Comparison of ENCODE assay signal across 14 cellular contexts in the genomic region with DNA sequence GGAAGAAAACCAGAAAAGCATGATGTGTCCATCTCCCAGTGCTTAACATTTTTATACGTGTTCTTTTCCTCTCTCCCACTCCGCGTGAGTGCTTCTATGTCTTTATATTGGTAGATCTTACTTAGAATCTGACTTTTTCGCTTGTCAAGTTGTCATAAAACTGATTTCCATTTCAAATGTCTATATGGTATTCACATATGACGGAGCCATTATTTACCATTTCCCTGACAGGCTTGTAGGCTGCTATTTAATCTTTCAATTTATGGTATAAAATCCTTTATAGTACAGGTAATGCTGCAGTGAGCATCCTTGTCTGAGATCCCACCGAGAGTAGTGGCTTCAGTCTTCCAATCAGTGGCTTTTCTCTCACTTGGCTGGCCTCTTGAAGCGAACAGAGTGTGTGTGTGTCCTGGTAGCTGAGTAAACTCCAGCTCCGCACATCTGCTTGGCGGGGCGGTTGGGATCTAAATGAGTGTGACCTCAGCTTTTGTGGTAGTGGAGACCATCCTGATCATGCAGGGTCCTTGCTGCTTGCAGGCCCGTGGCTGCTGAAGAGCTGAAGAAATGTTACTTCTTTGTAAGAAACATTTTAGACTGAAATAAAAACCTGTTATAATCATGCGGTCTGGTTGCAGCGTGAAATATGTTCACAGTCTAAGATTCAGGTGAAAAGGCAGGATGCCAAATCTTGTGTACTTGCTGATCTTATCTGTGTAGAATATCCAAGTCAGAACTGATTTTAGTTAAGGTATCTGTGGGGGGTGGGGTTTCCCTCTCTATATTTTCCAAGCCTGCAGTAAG. TPM values are rescaled to one million over a fixed set of nuclear protein-coding genes. Genes with fewer than 3 reads are reported as not detected.
DNase-seq lines count a peak whose midpoint lies in the region; ATAC-seq and TF ChIP-seq lines count a peak whose summit lies in the region.
"Had no signal": no experiment of that assay in that cellular context is flagged by ENCODE, and none has a peak within 500 bp of the region (broad histone marks: within the 10 kb centered on the region; RNA-seq: fewer than 3 reads in every experiment).

No MANE protein-coding gene starts in this region.

- peak overlapping the region; percentile 86 for H3K27ac Mint-ChIP-seq in activated naive CD4-positive, alpha-beta T cell treated with anti-CD3 and anti-CD28 coated beads, Interleukin-2, amount 50 U/mL, for 24 hours
- H3K27ac Mint-ChIP-seq in T-helper 2 cell treated with Interferon-gamma antibody and Interleukin-4, amounts not matched to agents 5 μg/mL and 100 μg/mL, for 36 hours: peak overlapping the region; percentile 76
- H3K27ac Mint-ChIP-seq in type B pancreatic cell: peak overlapping the region; percentile 89

- H3K9me3 ChIP-seq in iPS-20b (ENCODE audit: insufficient read depth, low read depth, low read length): no peaks in the 10 kb centered on the region
- H3K9me3 ChIP-seq in BE2C: no peaks in the 10 kb centered on the region
- H3K9me3 ChIP-seq: gastroesophageal sphincter had no signal

- DNase-seq in activated naive CD4-positive, alpha-beta T cell treated with Interleukin-2 at 50 U/mL for 16 hours: no peak
- no peak for DNase-seq in T-helper 2 cell treated with Interferon-gamma antibody and Interleukin-4, amounts not matched to agents 5 μg/mL and 100 μg/mL, for 36 hours (ENCODE audit: low spot score)
- DNase-seq in type B pancreatic cell (ENCODE audit: extremely low spot score, unreplicated experiment): no peak
- DNase-seq in BE2C: no peak
- DNase-seq in foreskin keratinocyte: no peak
- no peak for DNase-seq in DMS114 treated with DMSO at 0.1 percent for 48 hours (lab: John Stamatoyannopoulos, UW; ENCODE audit: unreplicated experiment)
- DNase-seq: activated CD4-positive, alpha-beta T cell treated with anti-CD3 and anti-CD28 coated beads for 4 hours; DMS153; mesenchymal stem cell; NCI-H1417 treated with DMSO at 0.1 percent for 48 hours; NCI-H446 treated with DMSO at 0.1 percent for 48 hours had no signal

- H3K27ac ChIP-seq in iPS-20b (ENCODE audit: low read length) (no peak overlapping the region), foreskin keratinocyte (no peak overlapping the region)
- H3K27ac ChIP-seq: gastroesophageal sphincter had no signal

- H3K4me1 Mint-ChIP-seq in activated naive CD4-positive, alpha-beta T cell treated with anti-CD3 and anti-CD28 coated beads, Interleukin-2, amount 50 U/mL, for 24 hours: peaks cover 99% of the 10 kb centered on the region
- peaks cover 83% of the 10 kb centered on the region for H3K4me1 Mint-ChIP-seq in T-helper 2 cell treated with Interferon-gamma antibody and Interleukin-4, amounts not matched to agents 5 μg/mL and 100 μg/mL, for 36 hours (ENCODE audit: low read depth)
- H3K4me1 Mint-ChIP-seq in type B pancreatic cell (ENCODE audit: unreplicated experiment): peaks cover 44% of the 10 kb centered on the region

- H3K36me3 Mint-ChIP-seq in activated naive CD4-positive, alpha-beta T cell treated with anti-CD3 and anti-CD28 coated beads, Interleukin-2, amount 50 U/mL, for 24 hours: no peaks in the 10 kb centered on the region
- H3K36me3 Mint-ChIP-seq in T-helper 2 cell treated with Interferon-gamma antibody and Interleukin-4, amounts not matched to agents 5 μg/mL and 100 μg/mL, for 36 hours (ENCODE audit: low read depth): peaks cover 28% of the 10 kb centered on the region
- no peaks in the 10 kb centered on the region for H3K36me3 Mint-ChIP-seq in type B pancreatic cell

- H3K36me3 ChIP-seq in iPS-20b (ENCODE audit: insufficient read depth, low read depth, low read length) (no peaks in the 10 kb centered on the region), BE2C (no peaks in the 10 kb centered on the region)
- H3K36me3 ChIP-seq: gastroesophageal sphincter had no signal

- no peak for ATAC-seq in foreskin keratinocyte
- ATAC-seq: gastroesophageal sphincter had no signal

- H3K4me3 ChIP-seq in iPS-20b (ENCODE audit: low read length) (peak overlapping the region; percentile 26; the same call in 1 of the 2 replicates), BE2C (ENCODE audit: low read depth, low read length) (no peak overlapping the region)
- H3K4me3 ChIP-seq: gastroesophageal sphincter had no signal

- H3K9ac ChIP-seq in iPS-20b (ENCODE audit: low read depth, low read length): no peak overlapping the region

- no peaks in the 10 kb centered on the region for H3K27me3 ChIP-seq in iPS-20b (ENCODE audit: insufficient read depth, low read length)
- no peaks in the 10 kb centered on the region for H3K27me3 ChIP-seq in BE2C
- H3K27me3 ChIP-seq in foreskin keratinocyte: no peaks in the 10 kb centered on the region
- H3K27me3 ChIP-seq: gastroesophageal sphincter had no signal

- H3K4me3 Mint-ChIP-seq in activated naive CD4-positive, alpha-beta T cell treated with anti-CD3 and anti-CD28 coated beads, Interleukin-2, amount 50 U/mL, for 24 hours: peak overlapping the region; percentile 69
- peak overlapping the region; percentile 43 for H3K4me3 Mint-ChIP-seq in T-helper 2 cell treated with Interferon-gamma antibody and Interleukin-4, amounts not matched to agents 5 μg/mL and 100 μg/mL, for 36 hours
- H3K4me3 Mint-ChIP-seq in type B pancreatic cell: peak overlapping the region; percentile 55

- H3K4me1 ChIP-seq in iPS-20b (ENCODE audit: insufficient read depth, low read length): peaks cover 34% of the 10 kb centered on the region
- H3K4me1 ChIP-seq in BE2C: peaks cover 14% of the 10 kb centered on the region
- peaks cover 1% of the 10 kb centered on the region for H3K4me1 ChIP-seq in foreskin keratinocyte

- TF ChIP-seq CTCF in type B pancreatic cell (conservative IDR thresholded peaks at IDR 0.05): no peak
- TF ChIP-seq CTCF in BE2C (IDR thresholded peaks at IDR 0.05; ENCODE audit: low read depth, low read length): no peak
- TF ChIP-seq CTCF in foreskin keratinocyte (conservative IDR thresholded peaks at IDR 0.05): no peak

- H3K9me3 Mint-ChIP-seq in activated naive CD4-positive, alpha-beta T cell treated with anti-CD3 and anti-CD28 coated beads, Interleukin-2, amount 50 U/mL, for 24 hours: no peaks in the 10 kb centered on the region
- H3K9me3 Mint-ChIP-seq in T-helper 2 cell treated with Interferon-gamma antibody and Interleukin-4, amounts not matched to agents 5 μg/mL and 100 μg/mL, for 36 hours: no peaks in the 10 kb centered on the region
- H3K9me3 Mint-ChIP-seq in type B pancreatic cell: peaks cover 5% of the 10 kb centered on the region

- no peaks in the 10 kb centered on the region for H3K27me3 Mint-ChIP-seq in activated naive CD4-positive, alpha-beta T cell treated with anti-CD3 and anti-CD28 coated beads, Interleukin-2, amount 50 U/mL, for 24 hours
- no peaks in the 10 kb centered on the region for H3K27me3 Mint-ChIP-seq in T-helper 2 cell treated with Interferon-gamma antibody and Interleukin-4, amounts not matched to agents 5 μg/mL and 100 μg/mL, for 36 hours (ENCODE audit: low read depth)
- H3K27me3 Mint-ChIP-seq in type B pancreatic cell: no peaks in the 10 kb centered on the region

RNA-seq across cellular contexts. Expression of a gene that starts 40.2 kb away (rescaled TPM):
- total RNA-seq in type B pancreatic cell (ENCODE audit: low replicate concordance) (29.5 and 37.6 TPM in 2 replicates), foreskin keratinocyte (12.4 and 13.1 TPM in 2 replicates)
- polyA plus RNA-seq in BE2C (2012; ENCODE audit: insufficient read depth, insufficient read length, low read depth): 10.4 TPM
- polyA plus RNA-seq in foreskin keratinocyte: 2.9 and 3.0 TPM in 2 replicates
